ENCODE assay signal across 1 cellular context in the genomic region with DNA sequence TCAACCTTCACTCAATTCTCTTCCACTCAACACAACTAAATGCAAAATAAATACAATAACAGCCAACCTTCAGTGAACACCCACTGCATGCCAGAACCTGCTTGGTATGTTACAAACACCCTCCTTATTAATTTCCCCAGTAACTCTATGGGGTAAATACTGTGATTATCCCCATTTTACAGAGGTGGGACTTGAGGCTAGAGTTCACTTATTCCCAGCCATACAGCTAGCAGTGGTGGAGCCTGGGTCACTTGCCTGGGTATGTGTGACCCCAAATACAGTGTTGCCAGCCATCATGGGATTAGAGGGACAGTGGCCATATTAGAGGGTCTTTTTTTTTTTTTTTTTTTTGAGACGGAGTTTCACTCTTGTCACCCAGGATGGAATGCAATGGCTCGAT.
TF ChIP-seq lines count a peak whose summit lies in the region.

No MANE protein-coding gene starts in this region.

TF ChIP-seq in K562, 482 proteins besides CTCF, POLR2A, EP300 and RAD21:
- TF ChIP-seq, protein P1, sequence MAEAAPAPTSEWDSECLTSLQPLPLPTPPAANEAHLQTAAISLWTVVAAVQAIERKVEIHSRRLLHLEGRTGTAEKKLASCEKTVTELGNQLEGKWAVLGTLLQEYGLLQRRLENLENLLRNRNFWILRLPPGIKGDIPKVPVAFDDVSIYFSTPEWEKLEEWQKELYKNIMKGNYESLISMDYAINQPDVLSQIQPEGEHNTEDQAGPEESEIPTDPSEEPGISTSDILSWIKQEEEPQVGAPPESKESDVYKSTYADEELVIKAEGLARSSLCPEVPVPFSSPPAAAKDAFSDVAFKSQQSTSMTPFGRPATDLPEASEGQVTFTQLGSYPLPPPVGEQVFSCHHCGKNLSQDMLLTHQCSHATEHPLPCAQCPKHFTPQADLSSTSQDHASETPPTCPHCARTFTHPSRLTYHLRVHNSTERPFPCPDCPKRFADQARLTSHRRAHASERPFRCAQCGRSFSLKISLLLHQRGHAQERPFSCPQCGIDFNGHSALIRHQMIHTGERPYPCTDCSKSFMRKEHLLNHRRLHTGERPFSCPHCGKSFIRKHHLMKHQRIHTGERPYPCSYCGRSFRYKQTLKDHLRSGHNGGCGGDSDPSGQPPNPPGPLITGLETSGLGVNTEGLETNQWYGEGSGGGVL (CRISPR knock-in tag; IDR thresholded peaks at IDR 0.05), result no peak
- TF ChIP-seq, protein P2, sequence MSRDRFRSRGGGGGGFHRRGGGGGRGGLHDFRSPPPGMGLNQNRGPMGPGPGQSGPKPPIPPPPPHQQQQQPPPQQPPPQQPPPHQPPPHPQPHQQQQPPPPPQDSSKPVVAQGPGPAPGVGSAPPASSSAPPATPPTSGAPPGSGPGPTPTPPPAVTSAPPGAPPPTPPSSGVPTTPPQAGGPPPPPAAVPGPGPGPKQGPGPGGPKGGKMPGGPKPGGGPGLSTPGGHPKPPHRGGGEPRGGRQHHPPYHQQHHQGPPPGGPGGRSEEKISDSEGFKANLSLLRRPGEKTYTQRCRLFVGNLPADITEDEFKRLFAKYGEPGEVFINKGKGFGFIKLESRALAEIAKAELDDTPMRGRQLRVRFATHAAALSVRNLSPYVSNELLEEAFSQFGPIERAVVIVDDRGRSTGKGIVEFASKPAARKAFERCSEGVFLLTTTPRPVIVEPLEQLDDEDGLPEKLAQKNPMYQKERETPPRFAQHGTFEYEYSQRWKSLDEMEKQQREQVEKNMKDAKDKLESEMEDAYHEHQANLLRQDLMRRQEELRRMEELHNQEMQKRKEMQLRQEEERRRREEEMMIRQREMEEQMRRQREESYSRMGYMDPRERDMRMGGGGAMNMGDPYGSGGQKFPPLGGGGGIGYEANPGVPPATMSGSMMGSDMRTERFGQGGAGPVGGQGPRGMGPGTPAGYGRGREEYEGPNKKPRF (IDR thresholded peaks at IDR 0.05; ENCODE audit: low read depth, low read length), result no peak
- no peak for TF ChIP-seq PCBP1 (IDR thresholded peaks at IDR 0.05; ENCODE audit: low read depth, low read length, poor library complexity, severe bottlenecking)
- TF ChIP-seq KDM1A (IDR thresholded peaks at IDR 0.05), result peak; percentile 12 to 71; a peak in 2 of 4 replicates
- no peak for TF ChIP-seq CHD1 (IDR thresholded peaks at IDR 0.05; ENCODE audit: low read length)
- TF ChIP-seq SMARCA5 (IDR thresholded peaks at IDR 0.05), result peak; percentile 26; the same call in 1 of the 2 replicates
- peak; percentile 51; the same call in 1 of the 2 replicates for TF ChIP-seq HDGF (IDR thresholded peaks at IDR 0.05)
- no peak for TF ChIP-seq KAT2B (IDR thresholded peaks at IDR 0.05; ENCODE audit: low read depth, low read length)
- TF ChIP-seq, protein P3, sequence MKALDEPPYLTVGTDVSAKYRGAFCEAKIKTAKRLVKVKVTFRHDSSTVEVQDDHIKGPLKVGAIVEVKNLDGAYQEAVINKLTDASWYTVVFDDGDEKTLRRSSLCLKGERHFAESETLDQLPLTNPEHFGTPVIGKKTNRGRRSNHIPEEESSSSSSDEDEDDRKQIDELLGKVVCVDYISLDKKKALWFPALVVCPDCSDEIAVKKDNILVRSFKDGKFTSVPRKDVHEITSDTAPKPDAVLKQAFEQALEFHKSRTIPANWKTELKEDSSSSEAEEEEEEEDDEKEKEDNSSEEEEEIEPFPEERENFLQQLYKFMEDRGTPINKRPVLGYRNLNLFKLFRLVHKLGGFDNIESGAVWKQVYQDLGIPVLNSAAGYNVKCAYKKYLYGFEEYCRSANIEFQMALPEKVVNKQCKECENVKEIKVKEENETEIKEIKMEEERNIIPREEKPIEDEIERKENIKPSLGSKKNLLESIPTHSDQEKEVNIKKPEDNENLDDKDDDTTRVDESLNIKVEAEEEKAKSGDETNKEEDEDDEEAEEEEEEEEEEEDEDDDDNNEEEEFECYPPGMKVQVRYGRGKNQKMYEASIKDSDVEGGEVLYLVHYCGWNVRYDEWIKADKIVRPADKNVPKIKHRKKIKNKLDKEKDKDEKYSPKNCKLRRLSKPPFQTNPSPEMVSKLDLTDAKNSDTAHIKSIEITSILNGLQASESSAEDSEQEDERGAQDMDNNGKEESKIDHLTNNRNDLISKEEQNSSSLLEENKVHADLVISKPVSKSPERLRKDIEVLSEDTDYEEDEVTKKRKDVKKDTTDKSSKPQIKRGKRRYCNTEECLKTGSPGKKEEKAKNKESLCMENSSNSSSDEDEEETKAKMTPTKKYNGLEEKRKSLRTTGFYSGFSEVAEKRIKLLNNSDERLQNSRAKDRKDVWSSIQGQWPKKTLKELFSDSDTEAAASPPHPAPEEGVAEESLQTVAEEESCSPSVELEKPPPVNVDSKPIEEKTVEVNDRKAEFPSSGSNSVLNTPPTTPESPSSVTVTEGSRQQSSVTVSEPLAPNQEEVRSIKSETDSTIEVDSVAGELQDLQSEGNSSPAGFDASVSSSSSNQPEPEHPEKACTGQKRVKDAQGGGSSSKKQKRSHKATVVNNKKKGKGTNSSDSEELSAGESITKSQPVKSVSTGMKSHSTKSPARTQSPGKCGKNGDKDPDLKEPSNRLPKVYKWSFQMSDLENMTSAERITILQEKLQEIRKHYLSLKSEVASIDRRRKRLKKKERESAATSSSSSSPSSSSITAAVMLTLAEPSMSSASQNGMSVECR (CRISPR knock-in tag; IDR thresholded peaks at IDR 0.05), result no peak
- TF ChIP-seq, protein P4, sequence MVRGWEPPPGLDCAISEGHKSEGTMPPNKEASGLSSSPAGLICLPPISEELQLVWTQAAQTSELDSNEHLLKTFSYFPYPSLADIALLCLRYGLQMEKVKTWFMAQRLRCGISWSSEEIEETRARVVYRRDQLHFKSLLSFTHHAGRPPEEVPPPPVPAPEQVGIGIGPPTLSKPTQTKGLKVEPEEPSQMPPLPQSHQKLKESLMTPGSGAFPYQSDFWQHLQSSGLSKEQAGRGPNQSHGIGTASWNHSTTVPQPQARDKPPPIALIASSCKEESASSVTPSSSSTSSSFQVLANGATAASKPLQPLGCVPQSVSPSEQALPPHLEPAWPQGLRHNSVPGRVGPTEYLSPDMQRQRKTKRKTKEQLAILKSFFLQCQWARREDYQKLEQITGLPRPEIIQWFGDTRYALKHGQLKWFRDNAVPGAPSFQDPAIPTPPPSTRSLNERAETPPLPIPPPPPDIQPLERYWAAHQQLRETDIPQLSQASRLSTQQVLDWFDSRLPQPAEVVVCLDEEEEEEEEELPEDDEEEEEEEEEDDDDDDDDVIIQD (CRISPR knock-in tag; IDR thresholded peaks at IDR 0.05), result no peak
- TF ChIP-seq PYGO2 (tag; IDR thresholded peaks at IDR 0.05), result no peak
- TF ChIP-seq TCF7 (IDR thresholded peaks at IDR 0.05; ENCODE audit: borderline replicate concordance), result no peak
- peak; percentile 27; the same call in 1 of the 2 replicates for TF ChIP-seq HDAC2 (IDR thresholded peaks at IDR 0.05)
- no peak for TF ChIP-seq PHF21A (IDR thresholded peaks at IDR 0.05; ENCODE audit: borderline replicate concordance, low read depth)
- no peak for TF ChIP-seq GTF2A2 (tag; IDR thresholded peaks at IDR 0.05)
- TF ChIP-seq HDAC1 (IDR thresholded peaks at IDR 0.05), result 0 out of 4 replicates have a peak, but pooled peaks of 1 of the 2 experiments have one; percentile 17
- TF ChIP-seq BCOR (IDR thresholded peaks at IDR 0.05), result peak; percentile 85
- TF ChIP-seq PHB (CRISPR knock-in tag; IDR thresholded peaks at IDR 0.05), result no peak
- TF ChIP-seq PHTF2 (CRISPR knock-in tag; IDR thresholded peaks at IDR 0.05), result no peak
- TF ChIP-seq, protein P5, sequence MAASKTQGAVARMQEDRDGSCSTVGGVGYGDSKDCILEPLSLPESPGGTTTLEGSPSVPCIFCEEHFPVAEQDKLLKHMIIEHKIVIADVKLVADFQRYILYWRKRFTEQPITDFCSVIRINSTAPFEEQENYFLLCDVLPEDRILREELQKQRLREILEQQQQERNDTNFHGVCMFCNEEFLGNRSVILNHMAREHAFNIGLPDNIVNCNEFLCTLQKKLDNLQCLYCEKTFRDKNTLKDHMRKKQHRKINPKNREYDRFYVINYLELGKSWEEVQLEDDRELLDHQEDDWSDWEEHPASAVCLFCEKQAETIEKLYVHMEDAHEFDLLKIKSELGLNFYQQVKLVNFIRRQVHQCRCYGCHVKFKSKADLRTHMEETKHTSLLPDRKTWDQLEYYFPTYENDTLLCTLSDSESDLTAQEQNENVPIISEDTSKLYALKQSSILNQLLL (CRISPR knock-in tag; IDR thresholded peaks at IDR 0.05; ENCODE audit: borderline replicate concordance), result no peak
- TF ChIP-seq SP2 (IDR thresholded peaks at IDR 0.05; ENCODE audit: extremely low read depth, low read depth, low read length, poor library complexity, severe bottlenecking), result no peak
- TF ChIP-seq, protein P6, sequence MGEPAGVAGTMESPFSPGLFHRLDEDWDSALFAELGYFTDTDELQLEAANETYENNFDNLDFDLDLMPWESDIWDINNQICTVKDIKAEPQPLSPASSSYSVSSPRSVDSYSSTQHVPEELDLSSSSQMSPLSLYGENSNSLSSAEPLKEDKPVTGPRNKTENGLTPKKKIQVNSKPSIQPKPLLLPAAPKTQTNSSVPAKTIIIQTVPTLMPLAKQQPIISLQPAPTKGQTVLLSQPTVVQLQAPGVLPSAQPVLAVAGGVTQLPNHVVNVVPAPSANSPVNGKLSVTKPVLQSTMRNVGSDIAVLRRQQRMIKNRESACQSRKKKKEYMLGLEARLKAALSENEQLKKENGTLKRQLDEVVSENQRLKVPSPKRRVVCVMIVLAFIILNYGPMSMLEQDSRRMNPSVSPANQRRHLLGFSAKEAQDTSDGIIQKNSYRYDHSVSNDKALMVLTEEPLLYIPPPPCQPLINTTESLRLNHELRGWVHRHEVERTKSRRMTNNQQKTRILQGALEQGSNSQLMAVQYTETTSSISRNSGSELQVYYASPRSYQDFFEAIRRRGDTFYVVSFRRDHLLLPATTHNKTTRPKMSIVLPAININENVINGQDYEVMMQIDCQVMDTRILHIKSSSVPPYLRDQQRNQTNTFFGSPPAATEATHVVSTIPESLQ (CRISPR knock-in tag; IDR thresholded peaks at IDR 0.05), result no peak
- TF ChIP-seq MAZ (CRISPR knock-in tag; conservative IDR thresholded peaks at IDR 0.05 in 1 of 2, IDR thresholded peaks at IDR 0.05 in 1 of 2), result no peak
- TF ChIP-seq PHF20 (IDR thresholded peaks at IDR 0.05; ENCODE audit: partially characterized antibody), result no peak
- TF ChIP-seq, protein P7, sequence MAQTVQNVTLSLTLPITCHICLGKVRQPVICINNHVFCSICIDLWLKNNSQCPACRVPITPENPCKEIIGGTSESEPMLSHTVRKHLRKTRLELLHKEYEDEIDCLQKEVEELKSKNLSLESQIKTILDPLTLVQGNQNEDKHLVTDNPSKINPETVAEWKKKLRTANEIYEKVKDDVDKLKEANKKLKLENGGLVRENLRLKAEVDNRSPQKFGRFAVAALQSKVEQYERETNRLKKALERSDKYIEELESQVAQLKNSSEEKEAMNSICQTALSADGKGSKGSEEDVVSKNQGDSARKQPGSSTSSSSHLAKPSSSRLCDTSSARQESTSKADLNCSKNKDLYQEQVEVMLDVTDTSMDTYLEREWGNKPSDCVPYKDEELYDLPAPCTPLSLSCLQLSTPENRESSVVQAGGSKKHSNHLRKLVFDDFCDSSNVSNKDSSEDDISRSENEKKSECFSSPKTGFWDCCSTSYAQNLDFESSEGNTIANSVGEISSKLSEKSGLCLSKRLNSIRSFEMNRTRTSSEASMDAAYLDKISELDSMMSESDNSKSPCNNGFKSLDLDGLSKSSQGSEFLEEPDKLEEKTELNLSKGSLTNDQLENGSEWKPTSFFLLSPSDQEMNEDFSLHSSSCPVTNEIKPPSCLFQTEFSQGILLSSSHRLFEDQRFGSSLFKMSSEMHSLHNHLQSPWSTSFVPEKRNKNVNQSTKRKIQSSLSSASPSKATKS (CRISPR knock-in tag; IDR thresholded peaks at IDR 0.05), result no peak
- TF ChIP-seq GABPB1 (CRISPR knock-in tag; IDR thresholded peaks at IDR 0.05), result no peak
- no peak for TF ChIP-seq GATA2 (CRISPR knock-in tag; IDR thresholded peaks at IDR 0.05)
TF ChIP-seq in K562: peak in this region for 6.
